In genomic region chr9:128253991-128254346, GRCh38 we compare ENCODE assay signal across 1 cellular context.
TF ChIP-seq lines count a peak whose summit lies in the region.

No MANE protein-coding gene starts in this region.

TF ChIP-seq in HepG2, 621 proteins besides CTCF, POLR2A, EP300 and RAD21:
- TF ChIP-seq NR1H2 (CRISPR knock-in tag; IDR thresholded peaks at IDR 0.05; ENCODE audit: borderline replicate concordance, low read depth) (no peak), ZNF83 (CRISPR knock-in tag; IDR thresholded peaks at IDR 0.05; ENCODE audit: borderline replicate concordance) (no peak), ZNF547 (CRISPR knock-in tag; IDR thresholded peaks at IDR 0.05) (no peak), ZNF567 (CRISPR knock-in tag; IDR thresholded peaks at IDR 0.05; ENCODE audit: borderline replicate concordance) (no peak), PTBP1 (IDR thresholded peaks at IDR 0.05; ENCODE audit: low read depth, low read length, poor library complexity, severe bottlenecking) (no peak), ZNF18 (CRISPR knock-in tag; IDR thresholded peaks at IDR 0.05; ENCODE audit: insufficient replicate concordance) (no peak), ZNF282 (IDR thresholded peaks at IDR 0.05; ENCODE audit: partially characterized antibody) (no peak), ZNF710 (CRISPR knock-in tag; IDR thresholded peaks at IDR 0.05; ENCODE audit: borderline replicate concordance) (no peak), RFX3 (CRISPR knock-in tag; IDR thresholded peaks at IDR 0.05) (no peak), ZNF34 (CRISPR knock-in tag; IDR thresholded peaks at IDR 0.05; ENCODE audit: borderline replicate concordance) (no peak), ZBTB8A (CRISPR knock-in tag; IDR thresholded peaks at IDR 0.05; ENCODE audit: borderline replicate concordance, low read depth) (no peak), ZNF337 (CRISPR knock-in tag; IDR thresholded peaks at IDR 0.05; ENCODE audit: borderline replicate concordance, low read depth) (no peak), JDP2 (CRISPR knock-in tag; IDR thresholded peaks at IDR 0.05; ENCODE audit: borderline replicate concordance) (no peak)
- TF ChIP-seq, protein P1, sequence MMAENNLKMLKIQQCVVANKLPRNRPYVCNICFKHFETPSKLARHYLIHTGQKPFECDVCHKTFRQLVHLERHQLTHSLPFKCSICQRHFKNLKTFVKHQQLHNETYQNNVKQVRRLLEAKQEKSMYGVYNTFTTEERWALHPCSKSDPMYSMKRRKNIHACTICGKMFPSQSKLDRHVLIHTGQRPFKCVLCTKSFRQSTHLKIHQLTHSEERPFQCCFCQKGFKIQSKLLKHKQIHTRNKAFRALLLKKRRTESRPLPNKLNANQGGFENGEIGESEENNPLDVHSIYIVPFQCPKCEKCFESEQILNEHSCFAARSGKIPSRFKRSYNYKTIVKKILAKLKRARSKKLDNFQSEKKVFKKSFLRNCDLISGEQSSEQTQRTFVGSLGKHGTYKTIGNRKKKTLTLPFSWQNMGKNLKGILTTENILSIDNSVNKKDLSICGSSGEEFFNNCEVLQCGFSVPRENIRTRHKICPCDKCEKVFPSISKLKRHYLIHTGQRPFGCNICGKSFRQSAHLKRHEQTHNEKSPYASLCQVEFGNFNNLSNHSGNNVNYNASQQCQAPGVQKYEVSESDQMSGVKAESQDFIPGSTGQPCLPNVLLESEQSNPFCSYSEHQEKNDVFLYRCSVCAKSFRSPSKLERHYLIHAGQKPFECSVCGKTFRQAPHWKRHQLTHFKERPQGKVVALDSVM (CRISPR knock-in tag; IDR thresholded peaks at IDR 0.05): no peak
- TF ChIP-seq, protein P2, sequence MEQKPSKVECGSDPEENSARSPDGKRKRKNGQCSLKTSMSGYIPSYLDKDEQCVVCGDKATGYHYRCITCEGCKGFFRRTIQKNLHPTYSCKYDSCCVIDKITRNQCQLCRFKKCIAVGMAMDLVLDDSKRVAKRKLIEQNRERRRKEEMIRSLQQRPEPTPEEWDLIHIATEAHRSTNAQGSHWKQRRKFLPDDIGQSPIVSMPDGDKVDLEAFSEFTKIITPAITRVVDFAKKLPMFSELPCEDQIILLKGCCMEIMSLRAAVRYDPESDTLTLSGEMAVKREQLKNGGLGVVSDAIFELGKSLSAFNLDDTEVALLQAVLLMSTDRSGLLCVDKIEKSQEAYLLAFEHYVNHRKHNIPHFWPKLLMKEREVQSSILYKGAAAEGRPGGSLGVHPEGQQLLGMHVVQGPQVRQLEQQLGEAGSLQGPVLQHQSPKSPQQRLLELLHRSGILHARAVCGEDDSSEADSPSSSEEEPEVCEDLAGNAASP (CRISPR knock-in tag; IDR thresholded peaks at IDR 0.05; ENCODE audit: borderline replicate concordance): no peak
TF ChIP-seq in HepG2: peak in this region for 0.
